Comparison of ENCODE assay signal across 1 cellular context in genomic region chr20:44419131-44419844, GRCh38.
TF ChIP-seq lines count a peak whose summit lies in the region.

No MANE protein-coding gene starts in this region.

TF ChIP-seq in HepG2, 621 proteins besides CTCF, POLR2A, EP300 and RAD21 (continued from another document and continues in another):
- TF ChIP-seq GRHL1 (CRISPR knock-in tag; conservative IDR thresholded peaks at IDR 0.05), result no peak
- peak; percentile 100 for TF ChIP-seq ADNP (CRISPR knock-in tag; IDR thresholded peaks at IDR 0.05)
- TF ChIP-seq AHDC1 (CRISPR knock-in tag; IDR thresholded peaks at IDR 0.05; ENCODE audit: borderline replicate concordance), result peak; percentile 95
- no peak for TF ChIP-seq PLRG1 (conservative IDR thresholded peaks at IDR 0.05)
- TF ChIP-seq ZNF432 (CRISPR knock-in tag; IDR thresholded peaks at IDR 0.05; ENCODE audit: borderline replicate concordance), result no peak
- no peak for TF ChIP-seq PLSCR1 (CRISPR knock-in tag; IDR thresholded peaks at IDR 0.05; ENCODE audit: borderline replicate concordance)
- TF ChIP-seq SAP130 (CRISPR knock-in tag; IDR thresholded peaks at IDR 0.05; ENCODE audit: low read depth), result peak; percentile 91
- TF ChIP-seq RARA (CRISPR knock-in tag; IDR thresholded peaks at IDR 0.05), result peak; percentile 99
- no peak for TF ChIP-seq MBNL3 (CRISPR knock-in tag; conservative IDR thresholded peaks at IDR 0.05)
- TF ChIP-seq HHEX (CRISPR knock-in tag; IDR thresholded peaks at IDR 0.05), result peak; percentile 66; the same call in 1 of the 2 replicates
- 0 out of 2 replicates have a peak, but pooled peaks have one; percentile 73 for TF ChIP-seq TRAFD1 (CRISPR knock-in tag; IDR thresholded peaks at IDR 0.05; ENCODE audit: borderline replicate concordance)
- peak; percentile 82; the same call in 1 of the 2 replicates for TF ChIP-seq NRL (CRISPR knock-in tag; IDR thresholded peaks at IDR 0.05; ENCODE audit: borderline replicate concordance)
- TF ChIP-seq THYN1 (CRISPR knock-in tag; IDR thresholded peaks at IDR 0.05; ENCODE audit: borderline replicate concordance, low read depth), result no peak
- TF ChIP-seq SRSF1 (optimal IDR thresholded peaks at IDR 0.05; ENCODE audit: low read depth, low read length), result no peak
- TF ChIP-seq FLYWCH1 (CRISPR knock-in tag; IDR thresholded peaks at IDR 0.05), result no peak
- TF ChIP-seq ZXDC (CRISPR knock-in tag; IDR thresholded peaks at IDR 0.05), result no peak
- no peak for TF ChIP-seq ZNF564 (CRISPR knock-in tag; IDR thresholded peaks at IDR 0.05)
- TF ChIP-seq SP140L (CRISPR knock-in tag; IDR thresholded peaks at IDR 0.05; ENCODE audit: borderline replicate concordance), result no peak
- TF ChIP-seq PITX1 (CRISPR knock-in tag; IDR thresholded peaks at IDR 0.05), result peak; percentile 90
- TF ChIP-seq MAFK (conservative IDR thresholded peaks at IDR 0.05 in 1 of 2, IDR thresholded peaks at IDR 0.05 in 1 of 2; ENCODE audit: low read length in 2 of 2), result no peak
- TF ChIP-seq TEAD2 (CRISPR knock-in tag; IDR thresholded peaks at IDR 0.05), result no peak
- TF ChIP-seq TCF12 (IDR thresholded peaks at IDR 0.05), result no peak
- peak; percentile 93 for TF ChIP-seq TCF12 (CRISPR knock-in tag; IDR thresholded peaks at IDR 0.05)
- TF ChIP-seq SNAI1 (CRISPR knock-in tag; IDR thresholded peaks at IDR 0.05; ENCODE audit: borderline replicate concordance), result no peak
- no peak for TF ChIP-seq MAZ (IDR thresholded peaks at IDR 0.05; ENCODE audit: borderline replicate concordance, low read depth, low read length)
- peak; percentile 72; the same call in 1 of the 2 replicates for TF ChIP-seq MAZ (CRISPR knock-in tag; IDR thresholded peaks at IDR 0.05; ENCODE audit: low read depth)
- TF ChIP-seq AHR (CRISPR knock-in tag; IDR thresholded peaks at IDR 0.05), result no peak; the same call in 1 of the 2 replicates
- TF ChIP-seq MNT (IDR thresholded peaks at IDR 0.05), result no peak
- no peak for TF ChIP-seq RORA (CRISPR knock-in tag; IDR thresholded peaks at IDR 0.05)
- no peak for TF ChIP-seq ZNF720 (CRISPR knock-in tag; IDR thresholded peaks at IDR 0.05)
- no peak for TF ChIP-seq ZFP41 (CRISPR knock-in tag; IDR thresholded peaks at IDR 0.05; ENCODE audit: borderline replicate concordance)
- TF ChIP-seq PAXIP1 (CRISPR knock-in tag; conservative IDR thresholded peaks at IDR 0.05), result peak; percentile 96
- no peak for TF ChIP-seq ZNF44 (CRISPR knock-in tag; IDR thresholded peaks at IDR 0.05)
- no peak for TF ChIP-seq MAF1 (CRISPR knock-in tag; IDR thresholded peaks at IDR 0.05; ENCODE audit: borderline replicate concordance)
- peak; percentile 36; the same call in 1 of the 2 replicates for TF ChIP-seq ZSCAN31 (CRISPR knock-in tag; IDR thresholded peaks at IDR 0.05; ENCODE audit: low read depth)
- no peak for TF ChIP-seq DBP (CRISPR knock-in tag; IDR thresholded peaks at IDR 0.05; ENCODE audit: not compliant biosample characterization)
- TF ChIP-seq ZNF589 (CRISPR knock-in tag; conservative IDR thresholded peaks at IDR 0.05), result no peak
- no peak for TF ChIP-seq TERF1 (CRISPR knock-in tag; IDR thresholded peaks at IDR 0.05)
